ENCODE assay signal across 1 cellular context in the genomic region with DNA sequence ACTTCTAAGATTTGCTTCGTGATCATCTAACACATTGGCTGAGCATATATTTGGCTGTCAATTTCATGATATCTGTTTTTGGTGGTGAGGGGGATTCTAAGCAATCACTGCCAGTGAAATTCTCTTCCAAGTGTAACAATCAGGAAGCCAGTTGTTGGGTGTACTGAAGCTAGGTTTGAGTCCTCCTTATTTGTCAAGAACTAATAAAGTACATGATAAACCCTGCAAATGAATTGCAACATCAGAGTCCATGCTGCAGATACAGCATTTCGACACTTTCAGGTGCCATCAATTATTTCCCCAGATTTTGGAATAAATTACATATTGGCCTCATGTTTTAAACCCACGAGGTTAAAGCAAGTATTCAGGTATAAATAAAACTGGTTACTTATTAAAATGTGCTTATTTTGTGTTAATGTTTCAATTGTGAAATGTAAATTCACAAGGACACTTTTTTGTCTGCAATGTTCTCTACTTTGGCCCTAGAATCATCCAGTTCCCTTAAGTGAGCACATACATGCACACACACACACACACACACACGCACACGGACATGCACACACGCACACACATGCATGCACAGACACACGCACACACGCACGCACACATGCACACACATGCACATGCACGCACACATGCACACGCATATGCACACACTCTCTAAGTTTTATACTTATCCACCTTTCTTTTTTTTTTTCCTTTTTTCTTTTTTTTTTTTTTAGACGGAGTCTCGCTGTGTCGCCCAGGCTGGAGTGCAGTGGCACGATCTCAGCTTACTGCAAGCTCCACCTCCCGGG.
TF ChIP-seq lines count a peak whose summit lies in the region.

No MANE protein-coding gene starts in this region.

TF ChIP-seq in GM12878, 131 proteins besides CTCF, POLR2A, EP300 and RAD21 (continued from another document):
- no peak for TF ChIP-seq TAF1 (IDR thresholded peaks at IDR 0.05; ENCODE audit: borderline replicate concordance, low read depth, low read length)
- no peak for TF ChIP-seq BRCA1 (IDR thresholded peaks at IDR 0.05; ENCODE audit: low read depth, low read length)
- TF ChIP-seq, protein P1, sequence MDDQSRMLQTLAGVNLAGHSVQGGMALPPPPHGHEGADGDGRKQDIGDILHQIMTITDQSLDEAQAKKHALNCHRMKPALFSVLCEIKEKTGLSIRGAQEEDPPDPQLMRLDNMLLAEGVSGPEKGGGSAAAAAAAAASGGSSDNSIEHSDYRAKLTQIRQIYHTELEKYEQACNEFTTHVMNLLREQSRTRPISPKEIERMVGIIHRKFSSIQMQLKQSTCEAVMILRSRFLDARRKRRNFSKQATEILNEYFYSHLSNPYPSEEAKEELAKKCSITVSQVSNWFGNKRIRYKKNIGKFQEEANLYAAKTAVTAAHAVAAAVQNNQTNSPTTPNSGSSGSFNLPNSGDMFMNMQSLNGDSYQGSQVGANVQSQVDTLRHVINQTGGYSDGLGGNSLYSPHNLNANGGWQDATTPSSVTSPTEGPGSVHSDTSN (IDR thresholded peaks at IDR 0.05; ENCODE audit: insufficient replicate concordance, low read depth, low read length) = peak; percentile 46
- no peak for TF ChIP-seq ZZZ3 (IDR thresholded peaks at IDR 0.05; ENCODE audit: control insufficient read depth, insufficient read length, low read depth)
- TF ChIP-seq, protein P2, sequence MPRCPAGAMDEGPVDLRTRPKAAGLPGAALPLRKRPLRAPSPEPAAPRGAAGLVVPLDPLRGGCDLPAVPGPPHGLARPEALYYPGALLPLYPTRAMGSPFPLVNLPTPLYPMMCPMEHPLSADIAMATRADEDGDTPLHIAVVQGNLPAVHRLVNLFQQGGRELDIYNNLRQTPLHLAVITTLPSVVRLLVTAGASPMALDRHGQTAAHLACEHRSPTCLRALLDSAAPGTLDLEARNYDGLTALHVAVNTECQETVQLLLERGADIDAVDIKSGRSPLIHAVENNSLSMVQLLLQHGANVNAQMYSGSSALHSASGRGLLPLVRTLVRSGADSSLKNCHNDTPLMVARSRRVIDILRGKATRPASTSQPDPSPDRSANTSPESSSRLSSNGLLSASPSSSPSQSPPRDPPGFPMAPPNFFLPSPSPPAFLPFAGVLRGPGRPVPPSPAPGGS (IDR thresholded peaks at IDR 0.05; ENCODE audit: borderline replicate concordance, insufficient read depth, low read depth, low read length, poor library complexity, severe bottlenecking) = peak; percentile 93
- no peak for TF ChIP-seq CHD4 (IDR thresholded peaks at IDR 0.05)
- TF ChIP-seq CEBPB (IDR thresholded peaks at IDR 0.05; ENCODE audit: borderline replicate concordance in 1 of 2, low read depth in 2 of 2, low read length in 2 of 2) = no peak
- TF ChIP-seq, protein P3, sequence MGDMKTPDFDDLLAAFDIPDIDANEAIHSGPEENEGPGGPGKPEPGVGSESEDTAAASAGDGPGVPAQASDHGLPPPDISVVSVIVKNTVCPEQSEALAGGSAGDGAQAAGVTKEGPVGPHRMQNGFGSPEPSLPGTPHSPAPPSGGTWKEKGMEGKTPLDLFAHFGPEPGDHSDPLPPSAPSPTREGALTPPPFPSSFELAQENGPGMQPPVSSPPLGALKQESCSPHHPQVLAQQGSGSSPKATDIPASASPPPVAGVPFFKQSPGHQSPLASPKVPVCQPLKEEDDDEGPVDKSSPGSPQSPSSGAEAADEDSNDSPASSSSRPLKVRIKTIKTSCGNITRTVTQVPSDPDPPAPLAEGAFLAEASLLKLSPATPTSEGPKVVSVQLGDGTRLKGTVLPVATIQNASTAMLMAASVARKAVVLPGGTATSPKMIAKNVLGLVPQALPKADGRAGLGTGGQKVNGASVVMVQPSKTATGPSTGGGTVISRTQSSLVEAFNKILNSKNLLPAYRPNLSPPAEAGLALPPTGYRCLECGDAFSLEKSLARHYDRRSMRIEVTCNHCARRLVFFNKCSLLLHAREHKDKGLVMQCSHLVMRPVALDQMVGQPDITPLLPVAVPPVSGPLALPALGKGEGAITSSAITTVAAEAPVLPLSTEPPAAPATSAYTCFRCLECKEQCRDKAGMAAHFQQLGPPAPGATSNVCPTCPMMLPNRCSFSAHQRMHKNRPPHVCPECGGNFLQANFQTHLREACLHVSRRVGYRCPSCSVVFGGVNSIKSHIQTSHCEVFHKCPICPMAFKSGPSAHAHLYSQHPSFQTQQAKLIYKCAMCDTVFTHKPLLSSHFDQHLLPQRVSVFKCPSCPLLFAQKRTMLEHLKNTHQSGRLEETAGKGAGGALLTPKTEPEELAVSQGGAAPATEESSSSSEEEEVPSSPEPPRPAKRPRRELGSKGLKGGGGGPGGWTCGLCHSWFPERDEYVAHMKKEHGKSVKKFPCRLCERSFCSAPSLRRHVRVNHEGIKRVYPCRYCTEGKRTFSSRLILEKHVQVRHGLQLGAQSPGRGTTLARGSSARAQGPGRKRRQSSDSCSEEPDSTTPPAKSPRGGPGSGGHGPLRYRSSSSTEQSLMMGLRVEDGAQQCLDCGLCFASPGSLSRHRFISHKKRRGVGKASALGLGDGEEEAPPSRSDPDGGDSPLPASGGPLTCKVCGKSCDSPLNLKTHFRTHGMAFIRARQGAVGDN (IDR thresholded peaks at IDR 0.05) = no peak
